In the genomic region with DNA sequence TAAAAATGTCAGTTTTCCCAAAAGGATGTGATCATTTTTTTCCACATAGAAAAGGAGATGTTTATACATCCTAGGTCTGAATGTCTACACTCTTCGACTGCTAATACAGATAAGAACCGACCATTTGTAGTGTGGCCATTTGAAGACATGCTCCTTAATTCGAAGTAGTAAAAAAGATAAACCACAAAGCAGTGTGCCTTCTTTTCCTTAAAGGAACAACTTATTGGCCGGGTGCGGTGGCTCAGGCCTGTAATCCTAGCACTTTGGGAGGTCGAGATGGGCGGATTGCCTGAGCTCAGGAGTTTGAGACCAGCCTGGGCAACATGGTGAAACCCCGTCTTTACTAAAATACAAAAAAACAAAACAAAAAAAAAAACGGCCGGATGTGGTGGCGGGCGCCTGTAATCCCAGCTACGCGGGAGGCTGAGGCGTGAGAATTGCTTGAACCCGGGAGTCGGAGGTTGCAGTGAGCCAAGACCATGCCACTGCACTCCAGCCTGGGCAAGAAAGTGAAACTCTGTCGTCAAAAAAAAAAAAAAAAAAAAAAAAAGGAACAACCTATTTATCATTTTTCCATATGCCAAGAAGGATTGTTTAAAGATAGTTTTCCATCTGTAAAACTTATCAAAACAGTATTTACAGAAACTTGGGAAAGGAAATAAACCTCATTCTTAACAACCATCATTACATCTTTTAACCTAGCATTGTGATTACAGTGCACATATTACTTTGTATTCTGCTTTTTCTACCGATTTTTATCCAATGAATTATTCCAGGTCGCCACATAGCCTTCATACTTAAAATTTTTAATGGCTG, we compare ENCODE assay signal across 11 cellular contexts. TPM values are rescaled to one million over a fixed set of nuclear protein-coding genes. Genes with fewer than 3 reads are reported as not detected.
DNase-seq lines count a peak whose midpoint lies in the region; ATAC-seq, FAIRE-seq and TF ChIP-seq lines count a peak whose summit lies in the region.
"Had no signal": no experiment of that assay in that cellular context is flagged by ENCODE, and none has a peak within 500 bp of the region (broad histone marks: within the 10 kb centered on the region; RNA-seq: fewer than 3 reads in every experiment).

No MANE protein-coding gene starts in this region.

- FAIRE-seq in astrocyte (lab: Jason Lieb, UNC) = peak; percentile 65
- FAIRE-seq: bronchial epithelial cell, HepG2 had no signal

- H3K27me3 ChIP-seq in BLaER1 treated with 17β-estradiol and CSF1 and Interleukin-3, amounts not matched to agents 10 nM and 100 nM = peaks cover 66 to 92% (median 78%) of the 10 kb centered on the region in 11 experiments
- no peaks in the 10 kb centered on the region for H3K27me3 ChIP-seq in astrocyte (ENCODE audit: insufficient read depth, low read length)
- H3K27me3 ChIP-seq in tibial nerve = no peaks in the 10 kb centered on the region

- peaks cover 5 to 26% (median 9%) of the 10 kb centered on the region in 10 experiments; a peak in 18 of 20 replicates for H3K4me1 ChIP-seq in BLaER1 treated with 17β-estradiol and CSF1 and Interleukin-3, amounts not matched to agents 10 nM and 100 nM
- no peaks in the 10 kb centered on the region for H3K4me1 ChIP-seq in astrocyte (ENCODE audit: insufficient read depth, low read length)
- H3K4me1 ChIP-seq in tibial nerve = peaks cover 0 to 4% (median 0%) of the 10 kb centered on the region in 4 donors

- H3K4me3 Mint-ChIP-seq in IgD-negative memory B cell (peak overlapping the region in 2 of 4 donors; percentile 14 to 94), astrocyte (ENCODE audit: unreplicated experiment) (no peak overlapping the region), naive B cell (peak overlapping the region in 4 of 8 donors; percentile 96 to 99 (median 97))

- DNase-seq in astrocyte (ENCODE audit: low read depth) (no peak), naive B cell (no peak), AG08395 (ENCODE audit: low spot score) (no peak), AG20443 (ENCODE audit: low spot score) (no peak), tibial nerve (ENCODE audit: low spot score in 2 of 2) (no peak)

- H3K27ac Mint-ChIP-seq in IgD-negative memory B cell (peak overlapping the region in 2 of 3 donors; percentile 83 to 87), astrocyte (ENCODE audit: unreplicated experiment) (no peak overlapping the region), naive B cell (peak overlapping the region; percentile 43 to 96 (median 64))

- peak overlapping the region; percentile 60 to 89 (median 74) for H3K4me2 ChIP-seq in BLaER1 treated with 17β-estradiol and CSF1 and Interleukin-3, amounts not matched to agents 10 nM and 100 nM
- peak overlapping the region; percentile 94 for H3K4me2 ChIP-seq in astrocyte (ENCODE audit: low read length)

- H4K20me1 ChIP-seq in BLaER1 treated with 17β-estradiol and CSF1 and Interleukin-3, amounts not matched to agents 10 nM and 100 nM = peaks cover 0 to 14% (median 0%) of the 10 kb centered on the region in 11 experiments; a peak in 5 of 22 replicates
- H4K20me1 ChIP-seq in astrocyte (ENCODE audit: insufficient read depth, low read length) = no peaks in the 10 kb centered on the region

- no peaks in the 10 kb centered on the region for H3K79me2 ChIP-seq in astrocyte (ENCODE audit: insufficient read depth, low read length)

- H3K36me3 Mint-ChIP-seq in IgD-negative memory B cell (peaks cover 2% of the 10 kb centered on the region), astrocyte (ENCODE audit: low read depth, unreplicated experiment) (peaks cover 3% of the 10 kb centered on the region), naive B cell (peaks cover 0 to 5% of the 10 kb centered on the region in 2 donors)

- H2AFZ ChIP-seq in astrocyte (ENCODE audit: low read depth, low read length) = no peak overlapping the region

- no peak for TF ChIP-seq CTCF in astrocyte (IDR thresholded peaks at IDR 0.05; ENCODE audit: insufficient read depth, low read depth, low read length)
- TF ChIP-seq CTCF in tibial nerve (IDR thresholded peaks at IDR 0.05) = no peak

- H3K27me3 Mint-ChIP-seq in IgD-negative memory B cell (no peaks in the 10 kb centered on the region), astrocyte (ENCODE audit: low read depth, unreplicated experiment) (no peaks in the 10 kb centered on the region), naive B cell (no peaks in the 10 kb centered on the region)

- 82 to 86% methylated on average over 20 of the region's 20 CpGs for WGBS in tibial nerve, 2 donors

- H3K27ac ChIP-seq in BLaER1 treated with 17β-estradiol and CSF1 and Interleukin-3, amounts not matched to agents 10 nM and 100 nM = peak overlapping the region in 10 of 11 experiments; percentile 49 to 96 (median 90); a peak in 14 of 22 replicates
- H3K27ac ChIP-seq in astrocyte (ENCODE audit: low read depth, low read length) (no peak overlapping the region), tibial nerve (peak overlapping the region in 1 of 4 donors; percentile 98)

- TF ChIP-seq EP300 in tibial nerve (IDR thresholded peaks at IDR 0.05) = no peak

- no peak for TF ChIP-seq POLR2A in tibial nerve (IDR thresholded peaks at IDR 0.05)

- peaks cover 0 to 5% (median 0%) of the 10 kb centered on the region in 11 experiments; a peak in 1 of 22 replicates for H3K36me3 ChIP-seq in BLaER1 treated with 17β-estradiol and CSF1 and Interleukin-3, amounts not matched to agents 10 nM and 100 nM
- H3K36me3 ChIP-seq in astrocyte (ENCODE audit: insufficient read depth, low read length) (no peaks in the 10 kb centered on the region), tibial nerve (no peaks in the 10 kb centered on the region)

- H3K4me1 Mint-ChIP-seq in IgD-negative memory B cell (peaks cover 10 to 16% (median 11%) of the 10 kb centered on the region in 3 donors), astrocyte (ENCODE audit: low read depth, unreplicated experiment) (no peaks in the 10 kb centered on the region), naive B cell (peaks cover 22 to 47% (median 25%) of the 10 kb centered on the region in 3 donors)

- H3K4me3 ChIP-seq in BLaER1 treated with 17β-estradiol and CSF1 and Interleukin-3, amounts not matched to agents 10 nM and 100 nM = peak overlapping the region; percentile 54 to 80 (median 72); a peak in 17 of 20 replicates
- H3K4me3 ChIP-seq in astrocyte (ENCODE audit: insufficient read depth, low read depth, low read length) (peak overlapping the region; percentile 69), tibial nerve (peak overlapping the region in 1 of 4 donors; percentile 88)

- H3K9me3 Mint-ChIP-seq in IgD-negative memory B cell (no peaks in the 10 kb centered on the region), astrocyte (ENCODE audit: unreplicated experiment) (no peaks in the 10 kb centered on the region), naive B cell (peaks cover 0 to 4% (median 0%) of the 10 kb centered on the region in 7 donors)

- no peak for ATAC-seq in naive B cell (ENCODE audit: low read depth in 2 of 2)
- ATAC-seq in GM21360 (IDR thresholded peaks at IDR 0.05; ENCODE audit: unreplicated experiment) = no peak
- ATAC-seq: HepG2, left colon had no signal

- no peaks in the 10 kb centered on the region for H3K9me3 ChIP-seq in BLaER1 treated with 17β-estradiol and CSF1 and Interleukin-3, amounts not matched to agents 10 nM and 100 nM (replicated peaks in 1 of 11)
- H3K9me3 ChIP-seq in astrocyte (ENCODE audit: insufficient read depth, low read depth, low read length) (no peaks in the 10 kb centered on the region), tibial nerve (no peaks in the 10 kb centered on the region)

- peak overlapping the region in 10 of 11 experiments; percentile 75 to 92 (median 90); a peak in 16 of 22 replicates for H3K9ac ChIP-seq in BLaER1 treated with 17β-estradiol and CSF1 and Interleukin-3, amounts not matched to agents 10 nM and 100 nM
- peak overlapping the region; percentile 89 for H3K9ac ChIP-seq in astrocyte (ENCODE audit: low read length)

RNA-seq across cellular contexts. Expression of gene INTS6L, which starts 2.6 kb away (rescaled TPM):
- polyA plus RNA-seq in IgD-negative memory B cell = 5.2 TPM
- total RNA-seq in astrocyte = 7.5 and 8.7 TPM in 2 replicates
- 1 to 10 TPM; 4.7 to 8.1 (median 6.2) TPM for polyA plus RNA-seq in naive B cell (ENCODE audit: low read depth in 6 of 6)
- 10 to 100 TPM; 12.1 to 34.3 (median 13.9) TPM for total RNA-seq in tibial nerve
- total RNA-seq: HepG2 had no signal
- polyA plus RNA-seq: HepG2 had no signal
